Comparison of ENCODE assay signal across 20 cellular contexts in the genomic region with DNA sequence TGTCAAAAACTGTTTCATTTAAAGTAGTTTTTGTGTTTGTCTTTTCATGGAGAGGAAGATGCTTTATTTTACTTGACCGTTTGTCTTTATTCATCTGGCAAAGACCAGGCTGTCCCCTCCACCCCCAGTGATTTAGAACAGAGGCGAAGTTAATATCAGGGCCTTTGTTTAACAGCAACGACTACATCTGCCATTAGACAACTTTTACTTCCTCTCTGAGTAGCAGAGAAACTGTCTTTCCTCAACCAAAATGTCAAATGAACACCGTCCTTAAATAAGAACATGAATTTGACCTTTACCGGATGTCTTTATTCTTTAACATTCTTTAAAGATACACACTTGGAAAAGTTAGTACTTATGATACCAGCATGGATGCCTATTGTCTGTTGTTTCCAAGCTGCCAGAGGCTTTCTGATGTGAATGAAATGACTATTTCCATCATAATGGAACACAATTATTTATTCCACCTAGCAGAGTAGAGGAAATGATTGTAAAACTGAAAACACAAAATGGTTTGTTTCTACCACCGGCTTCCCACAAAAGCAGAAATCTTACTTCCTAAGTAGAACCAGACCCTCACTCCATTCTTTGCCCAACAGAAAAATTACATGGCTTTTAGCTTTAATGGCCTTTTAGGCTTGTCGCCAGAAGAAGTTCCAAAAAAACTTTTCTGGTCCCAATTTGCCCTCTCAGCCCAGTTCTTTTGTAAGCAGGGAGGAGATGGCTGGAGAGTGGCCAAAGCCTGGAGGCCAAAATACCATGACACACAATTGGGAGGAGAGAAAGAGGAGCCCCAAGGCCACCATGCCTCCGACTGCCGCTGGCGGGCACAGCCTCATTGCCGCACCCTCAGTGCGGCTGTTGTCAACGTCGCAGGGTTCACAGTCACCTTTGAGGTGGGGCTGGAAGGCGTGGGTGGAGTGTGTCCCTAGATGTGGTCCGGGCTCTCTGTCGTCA.
A peak's percentile ranks its signal among the peaks of the same experiment; 100 is the strongest.
DNase-seq lines count a peak whose midpoint lies in the region; ATAC-seq and TF ChIP-seq lines count a peak whose summit lies in the region.
"Had no signal": no experiment of that assay in that cellular context is flagged by ENCODE, and none has a peak within 500 bp of the region (broad histone marks: within the 10 kb centered on the region; RNA-seq: fewer than 3 reads in every experiment).

No MANE protein-coding gene starts in this region.

- WGBS in GM23248 (ENCODE audit: low coverage in 1 of 2, low lambda C conversion rate in 2 of 2, missing lambda C conversion rate in 2 of 2), 2 experiments = 11 to 12% methylated on average over 17 of the region's 17 CpGs

- no peak overlapping the region for H2AFZ ChIP-seq in GM23248

- ATAC-seq in HG02759 (IDR thresholded peaks at IDR 0.05; ENCODE audit: unreplicated experiment) = no peak
- no peak for ATAC-seq in GM19467 (IDR thresholded peaks at IDR 0.05; ENCODE audit: unreplicated experiment)
- no peak for ATAC-seq in HG02571 (IDR thresholded peaks at IDR 0.05; ENCODE audit: unreplicated experiment)
- ATAC-seq: T-helper 17 cell had no signal

- no peaks in the 10 kb centered on the region for H3K79me2 ChIP-seq in GM23248 (ENCODE audit: insufficient read depth)

- H3K27me3 ChIP-seq in BE2C (peaks cover 4% of the 10 kb centered on the region; the same call in 1 of the 2 replicates), GM23248 (replicated peaks; ENCODE audit: insufficient read depth) (peaks cover 39% of the 10 kb centered on the region)
- H3K27me3 ChIP-seq: colonic mucosa, neutrophil, right atrium auricular region had no signal

- peak overlapping the region; percentile 25 to 83 (median 63) for H3K27ac Mint-ChIP-seq in brain
- H3K27ac Mint-ChIP-seq in nephron = peak overlapping the region; percentile 64 to 73 (median 68)
- H3K27ac Mint-ChIP-seq: activated B cell treated with CpG ODN at 0.5 μM for 24 hours, memory B cell, T-helper 17 cell had no signal

- peaks cover 40% of the 10 kb centered on the region for H3K4me1 Mint-ChIP-seq in brain
- peaks cover 40% of the 10 kb centered on the region for H3K4me1 Mint-ChIP-seq in nephron
- H3K4me1 Mint-ChIP-seq: activated B cell treated with CpG ODN at 0.5 μM for 24 hours, memory B cell, T-helper 17 cell had no signal

- H3K9ac ChIP-seq in GM23248 = no peak overlapping the region

- no peak overlapping the region for H3K4me2 ChIP-seq in GM23248 (ENCODE audit: unreplicated experiment)

- H3K36me3 Mint-ChIP-seq in brain (no peaks in the 10 kb centered on the region), nephron (ENCODE audit: low read depth) (no peaks in the 10 kb centered on the region)
- H3K36me3 Mint-ChIP-seq: memory B cell had no signal

- H3K36me3 ChIP-seq in BE2C = no peaks in the 10 kb centered on the region
- H3K36me3 ChIP-seq in GM23248 (ENCODE audit: low read depth) = no peaks in the 10 kb centered on the region
- H3K36me3 ChIP-seq: colonic mucosa, neutrophil, right atrium auricular region had no signal

- H3K4me3 ChIP-seq in BE2C (ENCODE audit: low read depth, low read length) (no peak overlapping the region), GM23248 (no peak overlapping the region)
- H3K4me3 ChIP-seq: colonic mucosa, right atrium auricular region had no signal

- no peaks in the 10 kb centered on the region for H4K20me1 ChIP-seq in GM23248 (ENCODE audit: insufficient read depth)

- DNase-seq in BE2C (peak; percentile 15), GM23248 (peak; percentile 40), HUDEP-2 (lab: John Stamatoyannopoulos, UW; ENCODE audit: unreplicated experiment in 76 of 76) (no peak)
- DNase-seq: activated B cell treated with CpG ODN at 0.5 μM for 24 hours; activated CD8-positive, alpha-beta memory T cell treated with anti-CD3 and anti-CD28 coated beads, Interleukin-2, amount 50 U/mL, for 48 hours; activated naive CD4-positive, alpha-beta T cell treated with Interleukin-2 at 50 U/mL for 16 hours; colonic mucosa; DMS79; NCI-H1417; T-helper 17 cell had no signal

- peaks cover 3% of the 10 kb centered on the region for H3K27me3 Mint-ChIP-seq in brain
- peaks cover 10% of the 10 kb centered on the region for H3K27me3 Mint-ChIP-seq in nephron (ENCODE audit: low read depth)

- TF ChIP-seq CTCF in BE2C (IDR thresholded peaks at IDR 0.05; ENCODE audit: low read depth, low read length) (no peak), brain (conservative IDR thresholded peaks at IDR 0.05) (no peak), nephron (IDR thresholded peaks at IDR 0.05; ENCODE audit: unreplicated experiment in 3 of 3) (no peak)

- H3K9me2 ChIP-seq in GM23248 (ENCODE audit: insufficient read depth) = no peaks in the 10 kb centered on the region

- no peaks in the 10 kb centered on the region for H3K4me1 ChIP-seq in BE2C
- H3K4me1 ChIP-seq in GM23248 (ENCODE audit: insufficient read depth) = no peaks in the 10 kb centered on the region
- H3K4me1 ChIP-seq: colonic mucosa, right atrium auricular region had no signal

- H3K9me3 Mint-ChIP-seq in brain (peaks cover 3 to 13% (median 7%) of the 10 kb centered on the region in 5 experiments), nephron (peaks cover 6% of the 10 kb centered on the region)
- H3K9me3 Mint-ChIP-seq: activated B cell treated with CpG ODN at 0.5 μM for 24 hours had no signal

- no peaks in the 10 kb centered on the region for H3F3A ChIP-seq in GM23248 (ENCODE audit: insufficient read depth)

- no peak overlapping the region for H3K27ac ChIP-seq in GM23248
- H3K27ac ChIP-seq: C4-2B, colonic mucosa, epithelial cell of prostate, neutrophil, right atrium auricular region had no signal

- H3K4me3 Mint-ChIP-seq in brain = peak overlapping the region in 2 of 5 experiments; percentile 31 to 50
- H3K4me3 Mint-ChIP-seq in nephron = no peak overlapping the region
- H3K4me3 Mint-ChIP-seq: activated B cell treated with CpG ODN at 0.5 μM for 24 hours, memory B cell, T-helper 17 cell had no signal

- in situ Hi-C loops in GM23248 (cut with MboI) = no loop called here

- no peaks in the 10 kb centered on the region for H3K9me3 ChIP-seq in BE2C
- no peaks in the 10 kb centered on the region for H3K9me3 ChIP-seq in GM23248 (ENCODE audit: low read depth)
- H3K9me3 ChIP-seq: colonic mucosa, neutrophil had no signal

Comparison
In these comparisons a context has a peak if more than half of its experiments do, and no peak if none do; other contexts are left out.
1. DNase-seq: peak in BE2C (single experiment) and GM23248 (single experiment); none in HUDEP-2 (0 of 76).